ENCODE assay signal across 8 cellular contexts in genomic region chr1:159780583-159781582, GRCh38. TPM values are rescaled to one million over a fixed set of nuclear protein-coding genes. Genes with fewer than 3 reads are reported as not detected.
DNase-seq lines count a peak whose midpoint lies in the region; ATAC-seq and TF ChIP-seq lines count a peak whose summit lies in the region.

DUSP23 (plus strand) TSS chr1:159780962; CDS start chr1:159781101, 139 bp downstream.

- no peaks in the 10 kb centered on the region for H3K79me2 ChIP-seq in OCI-LY7 (ENCODE audit: insufficient read depth, low read depth, low read length)

- H3K4me3 ChIP-seq in OCI-LY7 (ENCODE audit: low read depth, low read length, poor library complexity, severe bottlenecking) = peak within 1 kb of the TSS; percentile 31

- CTCF ChIA-PET in OCI-LY7 (lab: Charles Lee; ENCODE audit: unreplicated experiment) = no interaction called here

- H3K27ac ChIP-seq in OCI-LY7 (ENCODE audit: low read depth, low read length, poor library complexity, severe bottlenecking) (no peak within 1 kb of the TSS), epithelial cell of prostate (peak within 1 kb of the TSS; percentile 31)

- TF ChIP-seq CTCF in OCI-LY7 (conservative IDR thresholded peaks at IDR 0.05; ENCODE audit: low read length) = peak; percentile 75

- H3K4me2 ChIP-seq in OCI-LY7 (ENCODE audit: low read length) = peak within 1 kb of the TSS; percentile 32; the same call in 1 of the 2 replicates

- no peaks in the 10 kb centered on the region for H3K9me2 ChIP-seq in OCI-LY7 (ENCODE audit: insufficient read depth, low read length)

- no TSS peak for BruUV-seq in OCI-LY7 (replicated peaks; lab: Mats Ljungman, UMichigan)

- no peaks in the 10 kb centered on the region for H4K20me1 ChIP-seq in OCI-LY7 (ENCODE audit: insufficient read depth, low read length)

- POLR2A ChIA-PET in OCI-LY7 (lab: Charles Lee) = no interaction called here

- intact Hi-C loops in OCI-LY7 (cut with micrococcal nuclease; ENCODE audit: unreplicated experiment) = loop anchor here (1.0 kb wide), 2 partner anchors 110 to 225 kb away; no protein-coding TSS in a partner anchor

- no peaks in the 10 kb centered on the region for H3K4me1 ChIP-seq in OCI-LY7 (ENCODE audit: insufficient read depth, low read length, poor library complexity, severe bottlenecking)

- no peaks in the 10 kb centered on the region for H3K9me3 ChIP-seq in OCI-LY7 (ENCODE audit: low read length)

- ATAC-seq in GM21447 (IDR thresholded peaks at IDR 0.05; ENCODE audit: unreplicated experiment) = peak; percentile 96

- DNase-seq in DMS 273 (lab: John Stamatoyannopoulos, UW; ENCODE audit: unreplicated experiment) = peak; percentile 99
- DNase-seq in HuH-7 (ENCODE audit: low spot score) = peak; percentile 80
- DNase-seq in OCI-LY7 (ENCODE audit: low spot score) = peak; percentile 49
- DNase-seq in activated T-cell treated with anti-CD3 and anti-CD28 coated beads, Interleukin-2, amount 50 U/mL, for 1 hour = peak; percentile 98
- peak; percentile 90 for DNase-seq in epithelial cell of prostate (ENCODE audit: low read depth, low spot score)
- DNase-seq in mucosa of gallbladder (ENCODE audit: low spot score) = peak; percentile 98
- peak; percentile 89 for DNase-seq in stimulated activated CD8-positive, alpha-beta memory T cell treated with anti-CD3 and anti-CD28 coated beads, Interleukin-4, amount 100 ng/mL, for 4 hours (ENCODE audit: low read depth in 2 of 2, low spot score in 1 of 2)

- peak within 1 kb of the TSS; percentile 66; the same call in 1 of the 2 replicates for H2AFZ ChIP-seq in OCI-LY7 (ENCODE audit: low read length)

- no peaks in the 10 kb centered on the region for H3K36me3 ChIP-seq in OCI-LY7 (ENCODE audit: insufficient read depth, low read length)

RNA-seq across cellular contexts. Expression of gene DUSP23, which starts in this region (rescaled TPM):
- total RNA-seq in OCI-LY7 (2014; rRNA removed; shearing (Covaris generic)) = 1.2 and 3.7 TPM in 2 replicates
- total RNA-seq in OCI-LY7 (2022) = 1.5 and 2.0 TPM in 2 replicates
- 44.0 TPM for total RNA-seq in mucosa of gallbladder

Comparison
In these comparisons a context has a peak if more than half of its experiments do, and no peak if none do; other contexts are left out.
1. DNase-seq: peak in every context shown above with its lines; median percentile 99 in DMS 273; 98 in activated T-cell treated with anti-CD3 and anti-CD28 coated beads, Interleukin-2, amount 50 U/mL, for 1 hour; 98 in mucosa of gallbladder; 90 in epithelial cell of prostate; 89 in stimulated activated CD8-positive, alpha-beta memory T cell treated with anti-CD3 and anti-CD28 coated beads, Interleukin-4, amount 100 ng/mL, for 4 hours; 80 in HuH-7; 49 in OCI-LY7.